In genomic region chr20:271528-271927, GRCh38 we compare ENCODE assay signal across 34 cellular contexts. TPM values are rescaled to one million over a fixed set of nuclear protein-coding genes. Genes with fewer than 3 reads are reported as not detected.
"Had no signal": no experiment of that assay in that cellular context is flagged by ENCODE, and none has a peak within 500 bp of the region (broad histone marks: within the 10 kb centered on the region; RNA-seq: fewer than 3 reads in every experiment).

No MANE protein-coding gene starts in this region.

- H3K36me3 ChIP-seq: brain microvascular endothelial cell had no signal

- H3K27ac Mint-ChIP-seq: activated B cell treated with CpG ODN at 0.5 μM for 24 hours; activated CD8-positive, alpha-beta T cell treated with anti-CD3 and anti-CD28 coated beads for 36 hours; activated naive CD8-positive, alpha-beta T cell; activated T-cell treated with anti-CD3 and anti-CD28 coated beads, Interleukin-2, amount 50 U/mL, for 24 hours; activated T-cell treated with anti-CD3 and anti-CD28 coated beads, Interleukin-2, amount 50 U/mL, for 72 hours; effector memory CD8-positive, alpha-beta T cell; T-helper 17 cell; T-helper 2 cell treated with Interferon-gamma antibody and Interleukin-4, amounts not matched to agents 5 μg/mL and 100 μg/mL, for 36 hours had no signal

- H3K4me1 ChIP-seq: foreskin keratinocyte, gastrocnemius medialis had no signal

- H3K27ac ChIP-seq: brain microvascular endothelial cell, esophagus muscularis mucosa, foreskin keratinocyte, gastrocnemius medialis, WERI-Rb-1 had no signal

- ATAC-seq: activated CD4-positive, CD25-positive, alpha-beta regulatory T cell treated with anti-CD3 and anti-CD28 coated beads, Interleukin-2, amount 50 U/mL, for 24 hours; activated CD8-positive, alpha-beta T cell treated with anti-CD3 and anti-CD28 coated beads for 36 hours; activated T-cell treated with anti-CD3 and anti-CD28 coated beads, Interleukin-2, amount 50 U/mL, for 72 hours; effector memory CD8-positive, alpha-beta T cell; foreskin keratinocyte; gastrocnemius medialis; T-helper 17 cell had no signal

- H3K27me3 Mint-ChIP-seq: activated CD8-positive, alpha-beta T cell treated with anti-CD3 and anti-CD28 coated beads for 36 hours had no signal

- H3K9me3 Mint-ChIP-seq: activated B cell treated with CpG ODN at 0.5 μM for 24 hours; activated CD8-positive, alpha-beta T cell treated with anti-CD3 and anti-CD28 coated beads for 36 hours; activated T-cell treated with anti-CD3 and anti-CD28 coated beads, Interleukin-2, amount 50 U/mL, for 24 hours; activated T-cell treated with anti-CD3 and anti-CD28 coated beads, Interleukin-2, amount 50 U/mL, for 72 hours; effector memory CD8-positive, alpha-beta T cell; T-helper 2 cell treated with Interferon-gamma antibody and Interleukin-4, amounts not matched to agents 5 μg/mL and 100 μg/mL, for 36 hours had no signal

- DNase-seq: activated B cell treated with CpG ODN at 0.5 μM for 24 hours; activated CD4-positive, alpha-beta T cell treated with anti-CD3 and anti-CD28 coated beads for 48 hours; activated CD4-positive, alpha-beta T cell treated with anti-CD3 and anti-CD28 coated beads, Interleukin-2, amount 50 U/mL, for 1 hour; activated CD4-positive, alpha-beta T cell treated with anti-CD3 and anti-CD28 coated beads, Interleukin-2, amount 50 U/mL, for 48 hours; activated CD8-positive, alpha-beta T cell treated with anti-CD3 and anti-CD28 coated beads for 36 hours; activated gamma-delta T cell treated with Interleukin-2 at 50 U/mL for 16 hours; activated naive CD4-positive, alpha-beta T cell treated with anti-CD3 and anti-CD28 coated beads, Interleukin-2, amount 50 U/mL, for 16 hours; activated naive CD4-positive, alpha-beta T cell treated with Interleukin-2 at 50 U/mL for 16 hours; activated T-cell treated with anti-CD3 and anti-CD28 coated beads for 4 hours; activated T-cell treated with anti-CD3 and anti-CD28 coated beads, Interleukin-2, amount 50 U/mL, for 24 hours; activated T-cell treated with anti-CD3 and anti-CD28 coated beads, Interleukin-2, amount 50 U/mL, for 72 hours; amniotic stem cell; anterior cingulate cortex; brain microvascular endothelial cell; caudate nucleus; cortex of kidney; dermis blood vessel endothelial cell; effector CD4-positive, alpha-beta T cell; effector memory CD8-positive, alpha-beta T cell; erythroblast; foreskin keratinocyte; gastrocnemius medialis; glutamatergic neuron; T-helper 1 cell; T-helper 17 cell; T1000; WERI-Rb-1 had no signal

- H3K4me3 ChIP-seq: esophagus muscularis mucosa, gastrocnemius medialis had no signal

- H3K4me3 Mint-ChIP-seq: activated B cell treated with CpG ODN at 0.5 μM for 24 hours; activated CD8-positive, alpha-beta T cell treated with anti-CD3 and anti-CD28 coated beads for 36 hours; activated naive CD8-positive, alpha-beta T cell; activated T-cell treated with anti-CD3 and anti-CD28 coated beads, Interleukin-2, amount 50 U/mL, for 24 hours; activated T-cell treated with anti-CD3 and anti-CD28 coated beads, Interleukin-2, amount 50 U/mL, for 72 hours; effector memory CD8-positive, alpha-beta T cell; T-helper 17 cell; T-helper 2 cell treated with Interferon-gamma antibody and Interleukin-4, amounts not matched to agents 5 μg/mL and 100 μg/mL, for 36 hours had no signal

- H3K9me3 ChIP-seq: esophagus muscularis mucosa, gastrocnemius medialis had no signal

RNA-seq across cellular contexts. Expression of gene DEFB132, which starts 14.0 kb away (rescaled TPM):
- total RNA-seq: activated B cell treated with CpG ODN at 0.5 μM for 24 hours; activated CD8-positive, alpha-beta T cell treated with anti-CD3 and anti-CD28 coated beads for 36 hours; activated T-cell treated with anti-CD3 and anti-CD28 coated beads, Interleukin-2, amount 50 U/mL, for 72 hours; astrocyte; bronchial epithelial cell; chondrocyte; dermis blood vessel endothelial cell; esophagus muscularis mucosa; foreskin keratinocyte; gastrocnemius medialis; T-helper 17 cell had no signal

RNA-seq across cellular contexts. Expression of gene DEFB129, which starts 44.5 kb away (rescaled TPM):
- total RNA-seq: activated B cell treated with CpG ODN at 0.5 μM for 24 hours; activated CD8-positive, alpha-beta T cell treated with anti-CD3 and anti-CD28 coated beads for 36 hours; activated T-cell treated with anti-CD3 and anti-CD28 coated beads, Interleukin-2, amount 50 U/mL, for 72 hours; astrocyte; bronchial epithelial cell; chondrocyte; dermis blood vessel endothelial cell; esophagus muscularis mucosa; foreskin keratinocyte; gastrocnemius medialis; T-helper 17 cell had no signal
